Comparison of ENCODE assay signal across 37 cellular contexts in genomic region chr19:6138511-6138910, GRCh38. TPM values are rescaled to one million over a fixed set of nuclear protein-coding genes. Genes with fewer than 3 reads are reported as not detected.
"Had no signal": no experiment of that assay in that cellular context is flagged by ENCODE, and none has a peak within 500 bp of the region (broad histone marks: within the 10 kb centered on the region; RNA-seq: fewer than 3 reads in every experiment).

No MANE protein-coding gene starts in this region.

- H3K9me3 ChIP-seq: MG63 had no signal

- H3K27me3 ChIP-seq: MG63 had no signal

- H3K4me3 ChIP-seq: MG63 had no signal

- DNase-seq: Karpas-422, Kasumi-1, MG63, MM.1S, NCI-H1048, NCI-H1092, NCI-H1092 treated with DMSO at 0.1 percent for 48 hours, NCI-H1105, NCI-H1105 treated with DMSO at 0.1 percent for 48 hours, NCI-H1417, NCI-H1417 treated with DMSO at 0.1 percent for 48 hours, NCI-H1436, NCI-H1436 treated with DMSO at 0.1 percent for 48 hours, NCI-H146, NCI-H1694, NCI-H1694 treated with DMSO at 0.1 percent for 48 hours, NCI-H187, NCI-H187 treated with DMSO at 0.1 percent for 48 hours, NCI-H1930, NCI-H2029, NCI-H2029 treated with DMSO at 0.1 percent for 48 hours, NCI-H2081, NCI-H2081 treated with DMSO at 0.1 percent for 48 hours, NCI-H2107, NCI-H2171, NCI-H2171 treated with DMSO at 0.1 percent for 48 hours, NCI-H2227 treated with DMSO at 0.1 percent for 48 hours, NCI-H226, NCI-H345, NCI-H446, NCI-H446 treated with DMSO at 0.1 percent for 48 hours, NCI-H510A, NCI-H510A treated with DMSO at 0.1 percent for 48 hours had no signal

- H3K36me3 ChIP-seq: MG63 had no signal

RNA-seq across cellular contexts. Expression of gene ACSBG2, which starts 3.0 kb away (rescaled TPM):
- total RNA-seq: LHCN-M2, M059J, MCF 10A, NCI-H460 had no signal
